In genomic region chr7:134646425-134647305, GRCh38 we compare ENCODE assay signal across 1 cellular context.
A peak's percentile ranks its signal among the peaks of the same experiment; 100 is the strongest.
TF ChIP-seq lines count a peak whose summit lies in the region.

Gene BPGM (plus strand): TSS chr7:134646853. CDS start chr7:134661508, 14,655 bp downstream.

TF ChIP-seq in HepG2, 621 proteins besides CTCF, POLR2A, EP300 and RAD21 (continued from another document and continues in another):
- TF ChIP-seq FOXP4 (CRISPR knock-in tag; IDR thresholded peaks at IDR 0.05) = no peak
- TF ChIP-seq GATAD2A (CRISPR knock-in tag; IDR thresholded peaks at IDR 0.05) = peak; percentile 60
- no peak for TF ChIP-seq ZNF253 (CRISPR knock-in tag; IDR thresholded peaks at IDR 0.05; ENCODE audit: borderline replicate concordance)
- TF ChIP-seq ZMYM3 (CRISPR knock-in tag; IDR thresholded peaks at IDR 0.05) = no peak
- TF ChIP-seq FOXA3 (CRISPR knock-in tag; IDR thresholded peaks at IDR 0.05) = no peak
- TF ChIP-seq ZNF7 (CRISPR knock-in tag; IDR thresholded peaks at IDR 0.05) = no peak
- peak; percentile 90 for TF ChIP-seq CEBPZ (IDR thresholded peaks at IDR 0.05; ENCODE audit: low read length)
- peak; percentile 39; the same call in 1 of the 2 replicates for TF ChIP-seq UBTF (CRISPR knock-in tag; IDR thresholded peaks at IDR 0.05)
- 0 out of 2 replicates have a peak, but pooled peaks have one; percentile 22 for TF ChIP-seq ZFP91 (CRISPR knock-in tag; IDR thresholded peaks at IDR 0.05; ENCODE audit: borderline replicate concordance)
- TF ChIP-seq ZNF574 (CRISPR knock-in tag; IDR thresholded peaks at IDR 0.05) = peak; percentile 99
- TF ChIP-seq FOXM1 (CRISPR knock-in tag; IDR thresholded peaks at IDR 0.05) = no peak
- no peak for TF ChIP-seq DMTF1 (CRISPR knock-in tag; IDR thresholded peaks at IDR 0.05)
- TF ChIP-seq BRCA1 (CRISPR knock-in tag; IDR thresholded peaks at IDR 0.05) = no peak
- no peak for TF ChIP-seq TBL1XR1 (IDR thresholded peaks at IDR 0.05; ENCODE audit: borderline replicate concordance, low read length, partially characterized antibody)
- no peak for TF ChIP-seq ZNF550 (CRISPR knock-in tag; IDR thresholded peaks at IDR 0.05; ENCODE audit: borderline replicate concordance)
- no peak for TF ChIP-seq HNRNPL (IDR thresholded peaks at IDR 0.05; ENCODE audit: low read depth, low read length)
- TF ChIP-seq PAWR (CRISPR knock-in tag; IDR thresholded peaks at IDR 0.05; ENCODE audit: borderline replicate concordance) = no peak
- TF ChIP-seq ZKSCAN5 (CRISPR knock-in tag; IDR thresholded peaks at IDR 0.05) = no peak
- no peak for TF ChIP-seq SUZ12 (IDR thresholded peaks at IDR 0.05; ENCODE audit: low read depth, low read length)
- no peak for TF ChIP-seq ONECUT2 (CRISPR knock-in tag; IDR thresholded peaks at IDR 0.05)
- peak; percentile 49 for TF ChIP-seq TBX2 (CRISPR knock-in tag; IDR thresholded peaks at IDR 0.05; ENCODE audit: borderline replicate concordance)
- TF ChIP-seq DR1 (CRISPR knock-in tag; IDR thresholded peaks at IDR 0.05) = peak; percentile 93
- no peak for TF ChIP-seq GRHL1 (CRISPR knock-in tag; conservative IDR thresholded peaks at IDR 0.05)
- TF ChIP-seq ZNF276 (CRISPR knock-in tag; IDR thresholded peaks at IDR 0.05; ENCODE audit: low read depth) = no peak
- TF ChIP-seq POLR2AphosphoS2 (IDR thresholded peaks at IDR 0.05; ENCODE audit: low read depth, low read length) = no peak
- TF ChIP-seq ZNF280D (CRISPR knock-in tag; IDR thresholded peaks at IDR 0.05) = no peak
- peak; percentile 93 for TF ChIP-seq ZFY (CRISPR knock-in tag; IDR thresholded peaks at IDR 0.05)
- no peak for TF ChIP-seq ATM (IDR thresholded peaks at IDR 0.05; ENCODE audit: borderline replicate concordance)
- no peak for TF ChIP-seq ZC3H13 (CRISPR knock-in tag; IDR thresholded peaks at IDR 0.05)
- TF ChIP-seq HNRNPH1 (optimal IDR thresholded peaks at IDR 0.05; ENCODE audit: low read depth, low read length) = no peak
- no peak for TF ChIP-seq ZBTB8A (CRISPR knock-in tag; IDR thresholded peaks at IDR 0.05; ENCODE audit: borderline replicate concordance, low read depth)
- 0 out of 2 replicates have a peak, but pooled peaks have one; percentile 16 for TF ChIP-seq GFI1 (CRISPR knock-in tag; IDR thresholded peaks at IDR 0.05; ENCODE audit: borderline replicate concordance)
- TF ChIP-seq ZNF720 (CRISPR knock-in tag; IDR thresholded peaks at IDR 0.05) = no peak
